In genomic region chrX:96692454-96692853, GRCh38 we compare ENCODE assay signal across 24 cellular contexts. TPM values are rescaled to one million over a fixed set of nuclear protein-coding genes. Genes with fewer than 3 reads are reported as not detected.
A peak's percentile ranks its signal among the peaks of the same experiment; 100 is the strongest.
DNase-seq lines count a peak whose midpoint lies in the region; ATAC-seq, FAIRE-seq and TF ChIP-seq lines count a peak whose summit lies in the region.
"Had no signal": no experiment of that assay in that cellular context is flagged by ENCODE, and none has a peak within 500 bp of the region (broad histone marks: within the 10 kb centered on the region; RNA-seq: fewer than 3 reads in every experiment).

No MANE protein-coding gene starts in this region.

- peaks cover 20% of the 10 kb centered on the region for H3K4me1 Mint-ChIP-seq in MCF 10A (ENCODE audit: insufficient read depth, unreplicated experiment)
- peaks cover 5% of the 10 kb centered on the region for H3K4me1 Mint-ChIP-seq in activated CD4-positive, alpha-beta memory T cell treated with anti-CD3 and anti-CD28 coated beads, Interleukin-2, amount 10 ng/mL, durations not matched to agents 7 days and 5 days
- H3K4me1 Mint-ChIP-seq: stimulated activated memory B cell treated with anti-CD40 and anti-IgM and Interleukin-4, amounts not matched to agents 10 μg/mL and 1 μg/mL and 100 μg/mL, for 72 hours had no signal

- no peak for FAIRE-seq in bronchial epithelial cell (lab: Jason Lieb, UNC)

- no peak overlapping the region for H3K4me3 Mint-ChIP-seq in MCF 10A (ENCODE audit: unreplicated experiment)
- no peak overlapping the region for H3K4me3 Mint-ChIP-seq in activated CD4-positive, alpha-beta memory T cell treated with anti-CD3 and anti-CD28 coated beads, Interleukin-2, amount 10 ng/mL, durations not matched to agents 7 days and 5 days
- H3K4me3 Mint-ChIP-seq: activated CD8-positive, alpha-beta T cell treated with anti-CD3 and anti-CD28 coated beads for 36 hours; activated naive CD4-positive, alpha-beta T cell treated with anti-CD3 and anti-CD28 coated beads, Interleukin-2, amount 10 ng/mL, durations not matched to agents 7 days and 5 days; activated T-cell treated with anti-CD3 and anti-CD28 coated beads, Interleukin-2, amount 50 U/mL, for 4 hours; CD8-positive, alpha-beta T cell; mesothelial cell of epicardium; stimulated activated memory B cell treated with anti-CD40 and anti-IgM and Interleukin-4, amounts not matched to agents 10 μg/mL and 1 μg/mL and 100 μg/mL, for 72 hours had no signal

- no peak for TF ChIP-seq POLR2A in breast epithelium (IDR thresholded peaks at IDR 0.05)

- H3K27ac Mint-ChIP-seq in MCF 10A (ENCODE audit: low read depth, unreplicated experiment): no peak overlapping the region
- H3K27ac Mint-ChIP-seq in activated CD4-positive, alpha-beta memory T cell treated with anti-CD3 and anti-CD28 coated beads, Interleukin-2, amount 10 ng/mL, durations not matched to agents 7 days and 5 days: no peak overlapping the region
- H3K27ac Mint-ChIP-seq: activated CD8-positive, alpha-beta T cell treated with anti-CD3 and anti-CD28 coated beads for 36 hours; activated naive CD4-positive, alpha-beta T cell treated with anti-CD3 and anti-CD28 coated beads, Interleukin-2, amount 10 ng/mL, durations not matched to agents 7 days and 5 days; CD8-positive, alpha-beta T cell; mesothelial cell of epicardium; stimulated activated memory B cell treated with anti-CD40 and anti-IgM and Interleukin-4, amounts not matched to agents 10 μg/mL and 1 μg/mL and 100 μg/mL, for 72 hours had no signal

- no peaks in the 10 kb centered on the region for H3K9me3 Mint-ChIP-seq in MCF 10A (ENCODE audit: unreplicated experiment)
- H3K9me3 Mint-ChIP-seq in activated CD4-positive, alpha-beta memory T cell treated with anti-CD3 and anti-CD28 coated beads, Interleukin-2, amount 10 ng/mL, durations not matched to agents 7 days and 5 days: no peaks in the 10 kb centered on the region
- H3K9me3 Mint-ChIP-seq: activated CD8-positive, alpha-beta T cell treated with anti-CD3 and anti-CD28 coated beads for 36 hours; activated naive CD4-positive, alpha-beta T cell treated with anti-CD3 and anti-CD28 coated beads, Interleukin-2, amount 10 ng/mL, durations not matched to agents 7 days and 5 days; activated T-cell treated with anti-CD3 and anti-CD28 coated beads, Interleukin-2, amount 50 U/mL, for 4 hours; CD8-positive, alpha-beta T cell; mesothelial cell of epicardium; stimulated activated memory B cell treated with anti-CD40 and anti-IgM and Interleukin-4, amounts not matched to agents 10 μg/mL and 1 μg/mL and 100 μg/mL, for 72 hours had no signal

- H3K4me3 ChIP-seq in breast epithelium: no peak overlapping the region
- no peak overlapping the region for H3K4me3 ChIP-seq in bronchial epithelial cell (ENCODE audit: low read depth, low read length)
- H3K4me3 ChIP-seq in upper lobe of right lung: no peak overlapping the region
- H3K4me3 ChIP-seq: heart left ventricle, thyroid gland had no signal

- DNase-seq in MCF 10A (ENCODE audit: unreplicated experiment) (peak; percentile 46), breast epithelium (ENCODE audit: low spot score in 2 of 2) (no peak), bronchial epithelial cell (ENCODE audit: low read depth) (peak; percentile 19), left ventricle myocardium superior (no peak), upper lobe of right lung (no peak), amniotic stem cell (lab: John Stamatoyannopoulos, UW) (no peak)
- no peak for DNase-seq in activated CD4-positive, alpha-beta memory T cell treated with anti-CD3 and anti-CD28 coated beads, Interleukin-2, amount 10 ng/mL, durations not matched to agents 7 days and 5 days
- DNase-seq: activated CD8-positive, alpha-beta T cell treated with anti-CD3 and anti-CD28 coated beads for 36 hours; activated naive CD4-positive, alpha-beta T cell treated with anti-CD3 and anti-CD28 coated beads, Interleukin-2, amount 10 ng/mL, durations not matched to agents 7 days and 5 days; activated T-cell treated with anti-CD3 and anti-CD28 coated beads, Interleukin-2, amount 50 U/mL, for 4 hours; CD8-positive, alpha-beta T cell; cortex of kidney; DND-41; heart left ventricle; NCI-H1694 treated with DMSO at 0.1 percent for 48 hours; NCI-H226; stimulated activated CD4-positive, alpha-beta T cell treated with anti-CD3 and anti-CD28 coated beads, Interleukin-15, amount 100 ng/mL, for 24 hours; T-helper 1 cell; thyroid gland; WERI-Rb-1 had no signal

- peaks cover 29% of the 10 kb centered on the region for H3K27me3 Mint-ChIP-seq in MCF 10A (ENCODE audit: insufficient read depth, unreplicated experiment)
- H3K27me3 Mint-ChIP-seq in activated CD4-positive, alpha-beta memory T cell treated with anti-CD3 and anti-CD28 coated beads, Interleukin-2, amount 10 ng/mL, durations not matched to agents 7 days and 5 days: no peaks in the 10 kb centered on the region
- H3K27me3 Mint-ChIP-seq: activated CD8-positive, alpha-beta T cell treated with anti-CD3 and anti-CD28 coated beads for 36 hours; activated naive CD4-positive, alpha-beta T cell treated with anti-CD3 and anti-CD28 coated beads, Interleukin-2, amount 10 ng/mL, durations not matched to agents 7 days and 5 days; stimulated activated memory B cell treated with anti-CD40 and anti-IgM and Interleukin-4, amounts not matched to agents 10 μg/mL and 1 μg/mL and 100 μg/mL, for 72 hours had no signal

- peak; percentile 45 for ATAC-seq in left ventricle myocardium superior
- ATAC-seq in upper lobe of right lung: peak; percentile 36
- no peak for ATAC-seq in HG02870 (IDR thresholded peaks at IDR 0.05; ENCODE audit: unreplicated experiment)
- ATAC-seq: activated CD8-positive, alpha-beta T cell treated with anti-CD3 and anti-CD28 coated beads for 36 hours; activated T-cell treated with anti-CD3 and anti-CD28 coated beads, Interleukin-2, amount 50 U/mL, for 4 hours; CD8-positive, alpha-beta T cell; stimulated activated memory B cell treated with anti-CD40 and anti-IgM and Interleukin-4, amounts not matched to agents 10 μg/mL and 1 μg/mL and 100 μg/mL, for 72 hours had no signal

- H3K36me3 ChIP-seq in breast epithelium (no peaks in the 10 kb centered on the region), bronchial epithelial cell (ENCODE audit: control insufficient read depth, insufficient read depth, low read length) (no peaks in the 10 kb centered on the region), upper lobe of right lung (no peaks in the 10 kb centered on the region)
- H3K36me3 ChIP-seq: heart left ventricle, thyroid gland, WERI-Rb-1 had no signal

- peaks cover 0 to 3% of the 10 kb centered on the region in 2 donors for H3K27me3 ChIP-seq in breast epithelium
- no peaks in the 10 kb centered on the region for H3K27me3 ChIP-seq in bronchial epithelial cell (ENCODE audit: control insufficient read depth, insufficient read depth, low read length)
- no peaks in the 10 kb centered on the region for H3K27me3 ChIP-seq in upper lobe of right lung
- H3K27me3 ChIP-seq: thyroid gland had no signal

- no TSS peak for BruUV-seq in MCF 10A (replicated peaks; lab: Mats Ljungman, UMichigan)

- POLR2A ChIA-PET in MCF 10A (lab: Yijun Ruan, JAX): interaction anchor here (1.2 kb wide), 1 partner anchor 12 kb away, joined by 3 read pairs; no protein-coding TSS in a partner anchor
- POLR2A ChIA-PET in activated CD4-positive, alpha-beta memory T cell treated with anti-CD3 and anti-CD28 coated beads, Interleukin-2, amount 10 ng/mL, durations not matched to agents 7 days and 5 days (lab: Charles Lee): no interaction called here

- no peaks in the 10 kb centered on the region for H3K36me3 Mint-ChIP-seq in MCF 10A (ENCODE audit: insufficient read depth, unreplicated experiment)
- peaks cover 6% of the 10 kb centered on the region for H3K36me3 Mint-ChIP-seq in activated CD4-positive, alpha-beta memory T cell treated with anti-CD3 and anti-CD28 coated beads, Interleukin-2, amount 10 ng/mL, durations not matched to agents 7 days and 5 days (ENCODE audit: low read depth)
- H3K36me3 Mint-ChIP-seq: CD8-positive, alpha-beta T cell; mesothelial cell of epicardium; stimulated activated memory B cell treated with anti-CD40 and anti-IgM and Interleukin-4, amounts not matched to agents 10 μg/mL and 1 μg/mL and 100 μg/mL, for 72 hours had no signal

- intact Hi-C loops in MCF 10A (cut with micrococcal nuclease) (no loop called here), breast epithelium (cut with DNase I; ENCODE audit: low total_unique reads) (no loop called here), left ventricle myocardium superior (cut with micrococcal nuclease) (no loop called here), upper lobe of right lung (cut with DNase I) (no loop called here)

- no peak for TF ChIP-seq CTCF in MCF 10A (IDR thresholded peaks at IDR 0.05; ENCODE audit: unreplicated experiment)
- TF ChIP-seq CTCF in breast epithelium (IDR thresholded peaks at IDR 0.05): no peak
- TF ChIP-seq CTCF in bronchial epithelial cell (IDR thresholded peaks at IDR 0.05; ENCODE audit: insufficient read depth, low read length, severe bottlenecking): no peak
- TF ChIP-seq CTCF in upper lobe of right lung (IDR thresholded peaks at IDR 0.05): no peak

- H3K4me1 ChIP-seq in breast epithelium (no peaks in the 10 kb centered on the region), upper lobe of right lung (peaks cover 6% of the 10 kb centered on the region)
- H3K4me1 ChIP-seq: thyroid gland had no signal

- no peaks in the 10 kb centered on the region for H3K9me3 ChIP-seq in breast epithelium
- H3K9me3 ChIP-seq in upper lobe of right lung: no peaks in the 10 kb centered on the region
- H3K9me3 ChIP-seq: heart left ventricle, thyroid gland had no signal

- CTCF ChIA-PET in MCF 10A (lab: Yijun Ruan, JAX): interaction anchor here (0.7 kb wide), 1 partner anchor 395 kb away, joined by 4 read pairs; no protein-coding TSS in a partner anchor
- CTCF ChIA-PET in activated CD4-positive, alpha-beta memory T cell treated with anti-CD3 and anti-CD28 coated beads, Interleukin-2, amount 10 ng/mL, durations not matched to agents 7 days and 5 days (lab: Charles Lee): no interaction called here

- H3K27ac ChIP-seq in breast epithelium (peak overlapping the region in 1 of 2 donors; percentile 40), upper lobe of right lung (peak overlapping the region; percentile 11)
- H3K27ac ChIP-seq: epithelial cell of prostate, heart left ventricle, thyroid gland, WERI-Rb-1 had no signal

RNA-seq across cellular contexts. Expression of gene DIAPH2, which starts 7.8 kb away (rescaled TPM):
- total RNA-seq in MCF 10A (2022) (15.0 and 17.6 TPM in 2 replicates), breast epithelium (10 to 100 TPM; 27.4 to 66.4 (median 30.8) TPM), bronchial epithelial cell (7.9 and 9.5 TPM in 2 replicates), left ventricle myocardium superior (9.8 TPM), upper lobe of right lung (32.9 TPM)
- total RNA-seq in activated CD4-positive, alpha-beta memory T cell treated with anti-CD3 and anti-CD28 coated beads, Interleukin-2, amount 10 ng/mL, durations not matched to agents 7 days and 5 days: 10 to 100 TPM; 11.0 to 11.8 TPM

Comparison
In these comparisons a context has a peak if more than half of its experiments do, and no peak if none do; other contexts are left out.
1. DNase-seq: peak in MCF 10A (single experiment) and bronchial epithelial cell (single experiment); none in breast epithelium (0 of 2), left ventricle myocardium superior (single experiment), upper lobe of right lung (single experiment), amniotic stem cell (single experiment) and activated CD4-positive, alpha-beta memory T cell treated with anti-CD3 and anti-CD28 coated beads, Interleukin-2, amount 10 ng/mL, durations not matched to agents 7 days and 5 days (single experiment).